8 cellular contexts compared by ENCODE assay signal in the genomic region with DNA sequence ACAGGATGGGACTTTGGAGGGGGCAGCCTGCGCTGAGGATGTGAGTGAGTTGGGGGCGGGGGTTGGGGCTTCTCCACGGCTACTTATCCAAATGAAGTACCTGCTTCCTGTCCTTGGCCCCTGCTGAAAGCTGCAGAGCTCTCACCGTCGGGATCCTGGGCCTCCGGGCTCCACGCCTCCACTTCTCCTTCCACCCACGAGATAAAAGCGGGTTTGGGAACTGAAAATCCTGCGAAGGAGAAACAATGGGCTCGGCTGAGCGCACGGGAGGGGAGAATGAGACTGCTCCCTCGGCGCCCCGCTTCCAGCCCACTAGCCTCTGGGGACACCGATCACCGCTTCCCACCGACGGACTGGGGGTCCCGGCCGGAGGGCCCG.
DNase-seq lines count a peak whose midpoint lies in the region; ATAC-seq and TF ChIP-seq lines count a peak whose summit lies in the region.

No MANE protein-coding gene starts in this region.

- TF ChIP-seq CTCF in OCI-LY1 (IDR thresholded peaks at IDR 0.05; ENCODE audit: low read length) = no peak
- TF ChIP-seq CTCF in nephron progenitor cell (IDR thresholded peaks at IDR 0.05) = no peak

- peaks cover 4% of the 10 kb centered on the region for H3K9me3 Mint-ChIP-seq in nephron progenitor cell

- H3K79me2 ChIP-seq in OCI-LY1 (ENCODE audit: insufficient read depth, low read length) = no peaks in the 10 kb centered on the region

- peak overlapping the region; percentile 59 for H3K9ac ChIP-seq in OCI-LY1 (ENCODE audit: low read length)

- peak overlapping the region; percentile 87 for H3K4me3 Mint-ChIP-seq in nephron progenitor cell

- no peak overlapping the region for H3K27ac Mint-ChIP-seq in nephron progenitor cell

- no peaks in the 10 kb centered on the region for H4K20me1 ChIP-seq in OCI-LY1 (ENCODE audit: insufficient read depth, low read length)

- H2AFZ ChIP-seq in OCI-LY1 (ENCODE audit: low read length) = no peak overlapping the region

- peaks cover 38% of the 10 kb centered on the region for H3K4me1 Mint-ChIP-seq in nephron progenitor cell

- H3K36me3 Mint-ChIP-seq in nephron progenitor cell (ENCODE audit: low read depth) = peaks cover 44% of the 10 kb centered on the region

- peak overlapping the region; percentile 71 for H3K4me2 ChIP-seq in OCI-LY1 (ENCODE audit: low read length)

- H3K36me3 ChIP-seq in OCI-LY1 (ENCODE audit: insufficient read depth, low read length) = peaks cover 4% of the 10 kb centered on the region; the same call in 1 of the 2 replicates
- peaks cover 14% of the 10 kb centered on the region for H3K36me3 ChIP-seq in effector memory CD4-positive, alpha-beta T cell (ENCODE audit: control insufficient read depth, insufficient read depth, low read length)

- peaks cover 24% of the 10 kb centered on the region for H3K4me1 ChIP-seq in OCI-LY1 (ENCODE audit: insufficient read depth, low read length, severe bottlenecking)
- H3K4me1 ChIP-seq in effector memory CD4-positive, alpha-beta T cell (ENCODE audit: control insufficient read depth, insufficient read depth, low read length, poor library complexity, severe bottlenecking) = peaks cover 13% of the 10 kb centered on the region

- peak overlapping the region; percentile 57 for H3K4me3 ChIP-seq in OCI-LY1 (ENCODE audit: low read depth, low read length, poor library complexity, severe bottlenecking)
- H3K4me3 ChIP-seq in effector memory CD4-positive, alpha-beta T cell (ENCODE audit: insufficient read depth, low read depth, low read length, poor library complexity, severe bottlenecking) = peak overlapping the region; percentile 60

- no peaks in the 10 kb centered on the region for H3K9me3 ChIP-seq in OCI-LY1 (ENCODE audit: low read length)
- H3K9me3 ChIP-seq in effector memory CD4-positive, alpha-beta T cell (ENCODE audit: control insufficient read depth, low read length) = no peaks in the 10 kb centered on the region

- no peaks in the 10 kb centered on the region for H3K27me3 Mint-ChIP-seq in nephron progenitor cell (ENCODE audit: low read depth, poor library complexity)

- no peaks in the 10 kb centered on the region for H3F3A ChIP-seq in OCI-LY1 (ENCODE audit: insufficient read depth, low read length)

- H3K9me2 ChIP-seq in OCI-LY1 (ENCODE audit: low read depth, low read length) = no peaks in the 10 kb centered on the region

- H3K27ac ChIP-seq in OCI-LY1 (ENCODE audit: low read depth, low read length, poor library complexity, severe bottlenecking) = no peak overlapping the region
- H3K27ac ChIP-seq in effector memory CD4-positive, alpha-beta T cell (ENCODE audit: insufficient read depth, low read length, poor library complexity, severe bottlenecking) = peak overlapping the region; percentile 76

- peak; percentile 6 to 19 for ATAC-seq in activated CD4-positive, CD25-positive, alpha-beta regulatory T cell treated with anti-CD3 and anti-CD28 coated beads, Interleukin-2, amount 50 U/mL, for 24 hours
- peak; percentile 16 for ATAC-seq in HG02623 (IDR thresholded peaks at IDR 0.05; ENCODE audit: unreplicated experiment)

- in situ Hi-C loops in ACHN (cut with HindIII; ENCODE audit: low pct_ligation_motif_present, low pct_unique_long_range_greater_than_20kb, low sequenced_read_pairs) = no loop called here

- H3K27me3 ChIP-seq in OCI-LY1 (ENCODE audit: insufficient read depth, low read length) = no peaks in the 10 kb centered on the region
- no peaks in the 10 kb centered on the region for H3K27me3 ChIP-seq in effector memory CD4-positive, alpha-beta T cell (replicated peaks; ENCODE audit: control insufficient read depth, insufficient read depth, low read length, poor library complexity, severe bottlenecking)

- no peak for DNase-seq in activated CD4-positive, CD25-positive, alpha-beta regulatory T cell treated with anti-CD3 and anti-CD28 coated beads, Interleukin-2, amount 50 U/mL, for 72 hours
- no peak for DNase-seq in effector memory CD4-positive, alpha-beta T cell
- no peak for DNase-seq in nephron progenitor cell
- DNase-seq in ACHN = no peak
- DNase-seq in D341Med (ENCODE audit: low spot score) = no peak
